ENCODE assay signal across 19 cellular contexts in the genomic region with DNA sequence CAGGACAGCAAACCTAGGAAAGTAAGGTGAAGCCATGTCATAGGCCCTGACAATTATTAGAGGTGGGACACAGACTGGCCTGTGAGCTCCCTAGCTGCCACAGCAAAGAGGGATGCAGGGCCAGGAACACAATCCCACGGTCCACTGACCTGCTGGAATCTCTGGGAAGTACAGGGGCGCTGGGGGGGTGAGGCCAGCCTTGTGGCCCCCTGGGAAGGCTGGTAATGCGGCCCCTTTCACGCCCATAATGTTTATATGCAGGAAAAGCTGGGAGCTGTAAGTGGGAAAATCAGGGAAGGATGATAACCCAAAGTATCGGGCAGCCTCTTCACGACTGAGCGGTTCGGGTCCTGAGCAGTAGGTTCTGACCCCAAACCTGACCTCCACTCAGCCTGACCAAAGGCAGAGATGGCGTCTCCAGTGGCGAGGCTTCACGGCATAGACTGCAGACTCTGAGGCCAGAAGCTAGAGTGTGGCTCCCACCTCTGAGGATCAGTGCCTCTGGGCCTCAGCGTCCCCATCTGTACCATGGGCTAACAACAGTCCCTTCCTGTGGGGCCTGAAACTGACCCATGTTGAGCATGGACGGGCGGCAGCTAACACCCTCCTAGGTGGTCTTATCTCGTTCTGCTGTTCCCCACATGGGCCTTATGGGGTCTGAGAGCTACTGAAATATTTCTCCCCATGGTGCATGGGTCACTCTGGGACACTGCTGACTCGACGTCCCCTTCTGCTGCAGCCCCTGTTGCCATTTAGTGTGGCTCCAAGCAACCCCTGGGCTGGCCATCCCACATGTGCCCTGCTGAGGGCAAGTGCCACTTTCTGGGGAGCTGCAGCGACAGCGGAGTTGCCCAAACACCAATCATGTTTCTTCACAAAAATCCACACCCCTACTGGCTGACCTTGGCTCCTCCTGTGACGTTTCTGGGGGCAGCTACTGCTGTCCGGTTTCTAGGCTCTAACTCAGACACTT.
DNase-seq lines count a peak whose midpoint lies in the region; ATAC-seq, FAIRE-seq and TF ChIP-seq lines count a peak whose summit lies in the region.
"Had no signal": no experiment of that assay in that cellular context is flagged by ENCODE, and none has a peak within 500 bp of the region (broad histone marks: within the 10 kb centered on the region; RNA-seq: fewer than 3 reads in every experiment).

No MANE protein-coding gene starts in this region.

- H3K79me2 ChIP-seq in H1 (ENCODE audit: control insufficient read depth in 1 of 2, insufficient read depth in 2 of 2, low read length in 2 of 2), result no peaks in the 10 kb centered on the region
- no peaks in the 10 kb centered on the region for H3K79me2 ChIP-seq in osteoblast (ENCODE audit: insufficient read depth, low read length)
- no peaks in the 10 kb centered on the region for H3K79me2 ChIP-seq in trophoblast cell (ENCODE audit: control insufficient read depth, insufficient read depth, low read length, poor library complexity)

- TF ChIP-seq EP300 in H1 (IDR thresholded peaks at IDR 0.05; ENCODE audit: borderline replicate concordance in 1 of 2, low read depth in 2 of 2, low read length in 2 of 2), result no peak

- H4K8ac ChIP-seq in H1 (ENCODE audit: extremely low read depth, insufficient read depth, low read length) (no peak overlapping the region), trophoblast cell (ENCODE audit: low read depth, low read length) (no peak overlapping the region)

- H3K79me1 ChIP-seq in H1 (ENCODE audit: low read depth, low read length) (no peaks in the 10 kb centered on the region), trophoblast cell (ENCODE audit: low read length) (no peaks in the 10 kb centered on the region)

- H3K27me3 ChIP-seq in H1 (replicated peaks in 1 of 4; ENCODE audit: control insufficient read depth in 3 of 4, extremely low read depth in 1 of 4, insufficient read depth in 3 of 4, low read length in 3 of 4) (no peaks in the 10 kb centered on the region), osteoblast (ENCODE audit: insufficient read depth, low read length) (no peaks in the 10 kb centered on the region), trophoblast cell (ENCODE audit: insufficient read depth, low read length) (no peaks in the 10 kb centered on the region)

- H3K4me3 ChIP-seq in coronary artery (no peak overlapping the region), H1 (ENCODE audit: extremely low read depth in 1 of 4, insufficient read depth in 2 of 4, low read depth in 3 of 4, low read length in 4 of 4) (no peak overlapping the region), kidney (ENCODE audit: low read length in 2 of 2) (no peak overlapping the region), osteoblast (ENCODE audit: insufficient read depth, low read length) (no peak overlapping the region), trophoblast cell (ENCODE audit: low read depth, low read length) (no peak overlapping the region)
- H3K4me3 ChIP-seq: GM12878, GM23248 had no signal

- TF ChIP-seq RAD21 in H1 (IDR thresholded peaks at IDR 0.05 in 1 of 2, conservative IDR thresholded peaks at IDR 0.05 in 1 of 2; ENCODE audit: low read depth in 2 of 2, low read length in 2 of 2), result no peak

- H2BK5ac ChIP-seq in H1 (ENCODE audit: low read depth, low read length), result no peak overlapping the region
- H2BK5ac ChIP-seq in trophoblast cell (ENCODE audit: low read depth, low read length, poor library complexity), result no peak overlapping the region

- H4K5ac ChIP-seq in H1 (ENCODE audit: insufficient read length, low read depth, low read length), result no peak overlapping the region

- H3K4me2 ChIP-seq in H1 (ENCODE audit: insufficient read depth in 1 of 2, low read depth in 2 of 2, low read length in 2 of 2), result no peak overlapping the region
- H3K4me2 ChIP-seq in osteoblast (ENCODE audit: insufficient read depth, low read length), result no peak overlapping the region
- H3K4me2 ChIP-seq in trophoblast cell (ENCODE audit: low read length), result no peak overlapping the region

- H3K18ac ChIP-seq in H1 (ENCODE audit: extremely low read depth, low read length) (no peak overlapping the region), trophoblast cell (ENCODE audit: low read length) (no peak overlapping the region)

- WGBS in H1 (ENCODE audit: extremely low coverage in 1 of 2, insufficient coverage in 1 of 2, insufficient read length in 1 of 2, insufficient replicate concordance in 2 of 2, low coverage in 1 of 2, low lambda C conversion rate in 2 of 2, missing lambda C conversion rate in 1 of 2), 2 experiments, result 92% methylated on average over 21 of the region's 21 CpGs; no CpG with 5 or more reads in 1 of the 2 experiments
- no CpG with 5 or more reads among the region's 21 CpGs for WGBS in trophoblast cell (ENCODE audit: extremely low coverage, insufficient coverage, insufficient read length)

- H2AK5ac ChIP-seq in H1 (ENCODE audit: low read depth, low read length) (no peak overlapping the region), trophoblast cell (ENCODE audit: low read length) (no peak overlapping the region)

- intact Hi-C loops in kidney (cut with DNase I), result no loop called here

- no peak for TF ChIP-seq CTCF in coronary artery (IDR thresholded peaks at IDR 0.05)
- TF ChIP-seq CTCF in H1 (IDR thresholded peaks at IDR 0.05; ENCODE audit: control extremely low read depth in 1 of 3, insufficient read depth in 1 of 3, low read depth in 1 of 3, low read length in 3 of 3), result no peak
- no peak for TF ChIP-seq CTCF in kidney (IDR thresholded peaks at IDR 0.05; ENCODE audit: borderline replicate concordance, extremely low read depth, insufficient read depth)
- no peak for TF ChIP-seq CTCF in osteoblast (IDR thresholded peaks at IDR 0.05; ENCODE audit: extremely low read depth, low read depth, low read length)

- no peak for TF ChIP-seq POLR2A in H1 (IDR thresholded peaks at IDR 0.05; ENCODE audit: control extremely low read depth in 1 of 2, low read depth in 2 of 2, low read length in 2 of 2)

- H4K91ac ChIP-seq in H1 (replicated peaks; ENCODE audit: insufficient read length, low read length) (no peak overlapping the region), trophoblast cell (ENCODE audit: low read depth, low read length) (no peak overlapping the region)

- FAIRE-seq in H1 (lab: Jason Lieb, UNC), result no peak
- FAIRE-seq in kidney (lab: Jason Lieb, UNC), result no peak
- FAIRE-seq: GM12878, GM19239 had no signal

- H3K23ac ChIP-seq in H1 (ENCODE audit: insufficient read length), result no peak overlapping the region
- H3K23ac ChIP-seq in trophoblast cell (ENCODE audit: low read length), result no peak overlapping the region

- POLR2A ChIA-PET in H1 (lab: Charles Lee; ENCODE audit: partially characterized antibody), result no interaction called here

- H3K14ac ChIP-seq in H1 (ENCODE audit: insufficient read length) (no peak overlapping the region), trophoblast cell (ENCODE audit: low read length) (no peak overlapping the region)

- no peak overlapping the region for H4K12ac ChIP-seq in trophoblast cell (ENCODE audit: low read depth, low read length)

- H3K36me3 ChIP-seq in H1 (ENCODE audit: control insufficient read depth in 2 of 4, insufficient read depth in 4 of 4, low read length in 3 of 4) (peaks cover 4 to 41% (median 25%) of the 10 kb centered on the region in 4 experiments; a peak in 6 of 8 replicates), kidney (ENCODE audit: control insufficient read depth in 1 of 2, insufficient read depth in 2 of 2, low read length in 2 of 2) (no peaks in the 10 kb centered on the region), osteoblast (ENCODE audit: insufficient read depth, low read length) (no peaks in the 10 kb centered on the region), trophoblast cell (ENCODE audit: control insufficient read depth in 1 of 2, insufficient read depth in 2 of 2, low read length in 2 of 2) (peaks cover 4 to 7% of the 10 kb centered on the region in 2 experiments)

- H3K9me3 ChIP-seq in H1 (ENCODE audit: insufficient read depth in 2 of 2, low read depth in 1 of 2, low read length in 1 of 2), result peaks cover 12 to 17% of the 10 kb centered on the region in 2 experiments; a peak in 3 of 4 replicates
- H3K9me3 ChIP-seq in kidney (ENCODE audit: control insufficient read depth in 1 of 2, low read length in 2 of 2), result no peaks in the 10 kb centered on the region
- no peaks in the 10 kb centered on the region for H3K9me3 ChIP-seq in osteoblast (ENCODE audit: low read depth, low read length)
- H3K9me3 ChIP-seq in trophoblast cell (ENCODE audit: insufficient read depth, low read depth, low read length), result peaks cover 22% of the 10 kb centered on the region

- H3K27ac ChIP-seq in coronary artery (no peak overlapping the region), H1 (ENCODE audit: low read depth, low read length) (no peak overlapping the region), kidney (ENCODE audit: low read depth in 2 of 2, low read length in 2 of 2) (no peak overlapping the region), osteoblast (ENCODE audit: low read depth, low read length) (no peak overlapping the region), trophoblast cell (ENCODE audit: low read depth, low read length) (no peak overlapping the region)
- H3K27ac ChIP-seq: GM23248 had no signal

- no peak overlapping the region for H2BK15ac ChIP-seq in H1 (ENCODE audit: low read length)

- no peaks in the 10 kb centered on the region for H3K23me2 ChIP-seq in H1 (ENCODE audit: low read depth, low read length)

- CTCF ChIA-PET in H1 (lab: Charles Lee; ENCODE audit: partially characterized antibody), result interaction anchor here (1.3 kb wide), 1 partner anchor 10 kb away, joined by 5 read pairs; no protein-coding TSS in a partner anchor

- H3K56ac ChIP-seq in H1 (replicated peaks; ENCODE audit: insufficient read length, low read depth, low read length), result no peak overlapping the region

- H3K4me1 ChIP-seq in H1 (replicated peaks in 1 of 4; ENCODE audit: control insufficient read depth in 3 of 4, insufficient read depth in 4 of 4, low read length in 3 of 4) (no peaks in the 10 kb centered on the region), kidney (ENCODE audit: control insufficient read depth in 1 of 2, insufficient read depth in 1 of 2, low read depth in 1 of 2, low read length in 2 of 2) (no peaks in the 10 kb centered on the region), osteoblast (ENCODE audit: insufficient read depth, low read length) (no peaks in the 10 kb centered on the region), trophoblast cell (ENCODE audit: control insufficient read depth in 1 of 2, insufficient read depth in 2 of 2, low read length in 2 of 2) (no peaks in the 10 kb centered on the region)

- ATAC-seq in HG02623 (IDR thresholded peaks at IDR 0.05; ENCODE audit: unreplicated experiment), result no peak
- ATAC-seq in HG02588 (IDR thresholded peaks at IDR 0.05; ENCODE audit: unreplicated experiment), result no peak
- ATAC-seq: GM12878, HCT116 had no signal

- no peak overlapping the region for H3K4ac ChIP-seq in H1 (replicated peaks; ENCODE audit: insufficient read length, low read depth, low read length)
- no peak overlapping the region for H3K4ac ChIP-seq in trophoblast cell (ENCODE audit: low read depth, low read length)

- H2BK120ac ChIP-seq in H1 (replicated peaks; ENCODE audit: low read depth, low read length) (no peak overlapping the region), trophoblast cell (ENCODE audit: insufficient read depth, low read length, poor library complexity) (no peak overlapping the region)

- H2BK20ac ChIP-seq in H1 (ENCODE audit: low read length), result no peak overlapping the region

- DNase-seq in coronary artery (ENCODE audit: low spot score) (peak; percentile 52), H1 (ENCODE audit: low read depth in 1 of 2, low spot score in 2 of 2) (no peak), kidney (peak; percentile 48), osteoblast (ENCODE audit: insufficient read length, low spot score, missing footprints) (peak; percentile 53), SKM-1 treated with dmso at 0.1 percent for 144 hours (lab: John Stamatoyannopoulos, UW; ENCODE audit: unreplicated experiment) (no peak), trophoblast cell (no peak)
- DNase-seq: C1 segment of cervical spinal cord; Calu3; CD4-positive, alpha-beta memory T cell; COR-L47; EL; GDM1; GM23248; H9 had no signal

- H3K9ac ChIP-seq in H1 (replicated peaks in 1 of 4; ENCODE audit: extremely low read depth in 1 of 4, low read depth in 3 of 4, low read length in 3 of 4), result no peak overlapping the region
- no peak overlapping the region for H3K9ac ChIP-seq in kidney (ENCODE audit: low read length in 2 of 2)
- H3K9ac ChIP-seq in trophoblast cell (ENCODE audit: low read length), result no peak overlapping the region
- H3K9ac ChIP-seq: GM23248 had no signal

- no peak overlapping the region for H2AFZ ChIP-seq in H1 (ENCODE audit: low read length)
- H2AFZ ChIP-seq in osteoblast (ENCODE audit: low read length), result no peak overlapping the region
- H2AFZ ChIP-seq in trophoblast cell (ENCODE audit: insufficient read depth, low read length, poor library complexity), result no peak overlapping the region
- H2AFZ ChIP-seq: GM23248 had no signal

- no peak overlapping the region for H2BK12ac ChIP-seq in H1 (ENCODE audit: low read depth, low read length)
- no peak overlapping the region for H2BK12ac ChIP-seq in trophoblast cell (ENCODE audit: low read length)

- H4K20me1 ChIP-seq in H1 (replicated peaks in 1 of 2; ENCODE audit: control insufficient read depth in 1 of 2, insufficient read depth in 2 of 2, low read length in 2 of 2) (peaks cover 5 to 6% of the 10 kb centered on the region in 2 experiments), osteoblast (ENCODE audit: insufficient read depth, low read length) (no peaks in the 10 kb centered on the region)

Comparison
In these comparisons a context has a peak if more than half of its experiments do, and no peak if none do; other contexts are left out.
1. DNase-seq: peak in coronary artery (single experiment), kidney (single experiment) and osteoblast (single experiment); none in H1 (0 of 2), SKM-1 treated with dmso at 0.1 percent for 144 hours (single experiment) and trophoblast cell (0 of 2).